In the genomic region with DNA sequence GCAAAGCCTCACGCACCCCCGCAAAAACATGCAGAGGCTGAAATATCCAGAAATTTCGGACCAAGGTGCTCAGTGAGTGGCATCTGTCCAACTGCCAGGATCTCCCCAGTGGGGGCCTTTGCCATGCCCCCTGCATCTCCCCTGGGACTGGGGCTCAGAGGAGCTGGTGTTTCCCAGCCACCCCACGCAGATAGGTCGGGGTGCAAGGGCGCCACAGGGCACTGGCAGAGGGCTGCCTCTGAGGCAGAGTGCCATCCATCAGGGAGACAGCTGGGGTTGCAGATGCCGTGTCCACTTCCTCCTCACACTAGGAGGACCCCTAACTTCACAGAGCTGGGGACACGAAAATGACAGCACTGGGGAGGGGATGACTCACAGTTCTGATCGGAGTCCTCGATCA, we compare ENCODE assay signal across 35 cellular contexts. TPM values are rescaled to one million over a fixed set of nuclear protein-coding genes. Genes with fewer than 3 reads are reported as not detected.
"Had no signal": no experiment of that assay in that cellular context is flagged by ENCODE, and none has a peak within 500 bp of the region (broad histone marks: within the 10 kb centered on the region; RNA-seq: fewer than 3 reads in every experiment).

No MANE protein-coding gene starts in this region.

- FAIRE-seq: bronchial epithelial cell, TTC549 had no signal

- H3K4me3 Mint-ChIP-seq: activated B cell treated with CpG ODN at 0.5 μM for 24 hours; activated CD4-positive, alpha-beta memory T cell treated with anti-CD3 and anti-CD28 coated beads for 36 hours; activated CD4-positive, alpha-beta T cell treated with anti-CD3 and anti-CD28 coated beads, Interleukin-2, amount 10 ng/mL, durations not matched to agents 24 days and 14 days; activated CD8-positive, alpha-beta T cell treated with anti-CD3 and anti-CD28 coated beads for 36 hours; activated naive CD4-positive, alpha-beta T cell treated with anti-CD3 and anti-CD28 coated beads, Interleukin-2, amount 10 ng/mL, durations not matched to agents 7 days and 5 days; activated naive CD4-positive, alpha-beta T cell treated with anti-CD3 and anti-CD28 coated beads, Interleukin-2, amount 50 U/mL, for 24 hours; activated naive CD8-positive, alpha-beta T cell; activated naive CD8-positive, alpha-beta T cell treated with anti-CD3 and anti-CD28 coated beads, Interleukin-2, amount 10 ng/mL, durations not matched to agents 7 days and 5 days; activated naive CD8-positive, alpha-beta T cell treated with anti-CD3 and anti-CD28 coated beads, Interleukin-2, amount 50 U/mL, for 24 hours; brain; central memory CD8-positive, alpha-beta T cell; T-helper 1 cell treated with Interleukin-12 subunit alpha and Interleukin-12 subunit beta and Interleukin-4 antibody, amounts not matched to agents 30 μg/mL and 1 μg/mL, for 36 hours; T-helper 2 cell treated with Interferon-gamma antibody and Interleukin-4, amounts not matched to agents 5 μg/mL and 100 μg/mL, for 36 hours had no signal

- H3K36me3 Mint-ChIP-seq: activated naive CD8-positive, alpha-beta T cell had no signal

- H3K4me1 Mint-ChIP-seq: activated B cell treated with CpG ODN at 0.5 μM for 24 hours; activated CD4-positive, alpha-beta T cell treated with anti-CD3 and anti-CD28 coated beads, Interleukin-2, amount 10 ng/mL, durations not matched to agents 24 days and 14 days; activated naive CD4-positive, alpha-beta T cell treated with anti-CD3 and anti-CD28 coated beads, Interleukin-2, amount 10 ng/mL, durations not matched to agents 7 days and 5 days; activated naive CD4-positive, alpha-beta T cell treated with anti-CD3 and anti-CD28 coated beads, Interleukin-2, amount 50 U/mL, for 24 hours; activated naive CD8-positive, alpha-beta T cell treated with anti-CD3 and anti-CD28 coated beads, Interleukin-2, amount 50 U/mL, for 24 hours; brain; central memory CD8-positive, alpha-beta T cell had no signal

- H3K4me3 ChIP-seq: ascending aorta, cardiac muscle cell had no signal

- H3K9me3 ChIP-seq: ascending aorta had no signal

- H3K27me3 ChIP-seq: ascending aorta, cardiac muscle cell had no signal

- H3K4me1 ChIP-seq: ascending aorta had no signal

- H3K9me3 Mint-ChIP-seq: activated B cell treated with CpG ODN at 0.5 μM for 24 hours; activated CD4-positive, alpha-beta memory T cell treated with anti-CD3 and anti-CD28 coated beads for 36 hours; activated CD4-positive, alpha-beta T cell treated with anti-CD3 and anti-CD28 coated beads, Interleukin-2, amount 10 ng/mL, durations not matched to agents 24 days and 14 days; activated CD8-positive, alpha-beta T cell treated with anti-CD3 and anti-CD28 coated beads for 36 hours; activated naive CD4-positive, alpha-beta T cell treated with anti-CD3 and anti-CD28 coated beads, Interleukin-2, amount 10 ng/mL, durations not matched to agents 7 days and 5 days; activated naive CD4-positive, alpha-beta T cell treated with anti-CD3 and anti-CD28 coated beads, Interleukin-2, amount 50 U/mL, for 24 hours; activated naive CD8-positive, alpha-beta T cell treated with anti-CD3 and anti-CD28 coated beads, Interleukin-2, amount 10 ng/mL, durations not matched to agents 7 days and 5 days; activated naive CD8-positive, alpha-beta T cell treated with anti-CD3 and anti-CD28 coated beads, Interleukin-2, amount 50 U/mL, for 24 hours; activated T-helper 2 cell treated with anti-CD3 and anti-CD28 coated beads, Interferon-gamma antibody, Interleukin-2, Interleukin-4, amounts not matched to agents 10 μg/mL and 5 μg/mL and 100 μg/mL, durations not matched to agents 14 hours and 24 hours and 36 hours; brain; central memory CD8-positive, alpha-beta T cell; T-helper 1 cell treated with Interleukin-12 subunit alpha and Interleukin-12 subunit beta and Interleukin-4 antibody, amounts not matched to agents 30 μg/mL and 1 μg/mL, for 36 hours; T-helper 2 cell treated with Interferon-gamma antibody and Interleukin-4, amounts not matched to agents 5 μg/mL and 100 μg/mL, for 36 hours had no signal

- DNase-seq: activated B cell treated with CpG ODN at 0.5 μM for 24 hours; activated CD4-positive, alpha-beta T cell treated with anti-CD3 and anti-CD28 coated beads for 4 hours; activated CD4-positive, alpha-beta T cell treated with anti-CD3 and anti-CD28 coated beads, Interleukin-2, amount 50 U/mL, for 4 hours; activated CD4-positive, CD25-positive, alpha-beta regulatory T cell treated with anti-CD3 and anti-CD28 coated beads, Interleukin-2, amount 50 U/mL, for 72 hours; activated CD8-positive, alpha-beta memory T cell treated with anti-CD3 and anti-CD28 coated beads, Interleukin-2, amount 50 U/mL, for 4 hours; activated effector memory CD4-positive, alpha-beta T cell treated with Interleukin-2 at 50 U/mL for 16 hours; activated gamma-delta T cell; activated naive CD4-positive, alpha-beta T cell treated with Interleukin-2 at 50 U/mL for 16 hours; activated naive CD8-positive, alpha-beta T cell treated with anti-CD3 and anti-CD28 coated beads, Interleukin-2, amount 50 U/mL, for 24 hours; activated T-cell treated with anti-CD3 and anti-CD28 coated beads for 4 hours; activated T-cell treated with anti-CD3 and anti-CD28 coated beads, Interleukin-2, amount 50 U/mL, for 48 hours; amygdala; anterior cingulate cortex; caudate nucleus; cerebellar nuclear complex; T-helper 1 cell; T-helper 2 cell; T-helper 9 cell had no signal

- H3K27ac ChIP-seq: ascending aorta, cardiac muscle cell, VCaP had no signal

- ATAC-seq: activated CD8-positive, alpha-beta T cell treated with anti-CD3 and anti-CD28 coated beads for 36 hours; activated naive CD8-positive, alpha-beta T cell treated with anti-CD3 and anti-CD28 coated beads, Interleukin-2, amount 50 U/mL, for 24 hours had no signal

- H3K27ac Mint-ChIP-seq: activated B cell treated with CpG ODN at 0.5 μM for 24 hours; activated CD4-positive, alpha-beta memory T cell treated with anti-CD3 and anti-CD28 coated beads for 36 hours; activated CD4-positive, alpha-beta T cell treated with anti-CD3 and anti-CD28 coated beads, Interleukin-2, amount 10 ng/mL, durations not matched to agents 24 days and 14 days; activated CD8-positive, alpha-beta T cell treated with anti-CD3 and anti-CD28 coated beads for 36 hours; activated naive CD4-positive, alpha-beta T cell treated with anti-CD3 and anti-CD28 coated beads, Interleukin-2, amount 10 ng/mL, durations not matched to agents 7 days and 5 days; activated naive CD4-positive, alpha-beta T cell treated with anti-CD3 and anti-CD28 coated beads, Interleukin-2, amount 50 U/mL, for 24 hours; activated naive CD8-positive, alpha-beta T cell; activated naive CD8-positive, alpha-beta T cell treated with anti-CD3 and anti-CD28 coated beads, Interleukin-2, amount 10 ng/mL, durations not matched to agents 7 days and 5 days; activated naive CD8-positive, alpha-beta T cell treated with anti-CD3 and anti-CD28 coated beads, Interleukin-2, amount 50 U/mL, for 24 hours; activated T-helper 2 cell treated with anti-CD3 and anti-CD28 coated beads, Interferon-gamma antibody, Interleukin-2, Interleukin-4, amounts not matched to agents 10 μg/mL and 5 μg/mL and 100 μg/mL, durations not matched to agents 14 hours and 24 hours and 36 hours; brain; T-helper 1 cell treated with Interleukin-12 subunit alpha and Interleukin-12 subunit beta and Interleukin-4 antibody, amounts not matched to agents 30 μg/mL and 1 μg/mL, for 36 hours; T-helper 2 cell treated with Interferon-gamma antibody and Interleukin-4, amounts not matched to agents 5 μg/mL and 100 μg/mL, for 36 hours had no signal

- H3K27me3 Mint-ChIP-seq: activated B cell treated with CpG ODN at 0.5 μM for 24 hours; activated CD4-positive, alpha-beta memory T cell treated with anti-CD3 and anti-CD28 coated beads for 36 hours; activated CD4-positive, alpha-beta T cell treated with anti-CD3 and anti-CD28 coated beads, Interleukin-2, amount 10 ng/mL, durations not matched to agents 24 days and 14 days; activated CD8-positive, alpha-beta T cell treated with anti-CD3 and anti-CD28 coated beads for 36 hours; activated naive CD4-positive, alpha-beta T cell treated with anti-CD3 and anti-CD28 coated beads, Interleukin-2, amount 10 ng/mL, durations not matched to agents 7 days and 5 days; activated naive CD4-positive, alpha-beta T cell treated with anti-CD3 and anti-CD28 coated beads, Interleukin-2, amount 50 U/mL, for 24 hours; activated naive CD8-positive, alpha-beta T cell; activated naive CD8-positive, alpha-beta T cell treated with anti-CD3 and anti-CD28 coated beads, Interleukin-2, amount 10 ng/mL, durations not matched to agents 7 days and 5 days; activated naive CD8-positive, alpha-beta T cell treated with anti-CD3 and anti-CD28 coated beads, Interleukin-2, amount 50 U/mL, for 24 hours; brain; central memory CD8-positive, alpha-beta T cell had no signal

RNA-seq across cellular contexts. Expression of a gene that starts 26.3 kb away (rescaled TPM):
- total RNA-seq: ascending aorta had no signal
